In the genomic region with DNA sequence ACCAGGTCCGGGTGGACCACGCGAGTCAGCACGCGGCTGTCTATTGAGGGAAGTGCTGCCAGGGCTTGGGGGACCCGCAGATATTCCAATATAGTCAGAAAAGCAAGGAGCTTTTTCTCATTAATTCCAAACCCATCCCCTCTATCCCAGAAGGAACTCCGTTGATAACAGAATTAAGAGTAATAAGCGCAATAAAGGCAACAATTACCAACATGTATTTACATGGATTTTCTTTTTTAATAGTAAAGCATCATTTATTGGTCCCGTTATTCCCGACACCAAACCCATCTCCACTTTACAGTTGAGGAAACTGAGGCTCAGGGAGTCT, we compare ENCODE assay signal across 8 cellular contexts. TPM values are rescaled to one million over a fixed set of nuclear protein-coding genes. Genes with fewer than 3 reads are reported as not detected.
DNase-seq lines count a peak whose midpoint lies in the region; ATAC-seq, FAIRE-seq and TF ChIP-seq lines count a peak whose summit lies in the region.

No MANE protein-coding gene starts in this region.

- ATAC-seq in A549 (no peak), HG02938 (IDR thresholded peaks at IDR 0.05; ENCODE audit: unreplicated experiment) (no peak)

- H3K4me3 ChIP-seq in A549: peak overlapping the region; percentile 38
- peak overlapping the region; percentile 32 for H3K4me3 ChIP-seq in Jurkat, Clone E6-1 (ENCODE audit: low read length)
- peak overlapping the region; percentile 85 for H3K4me3 ChIP-seq in mucosa of stomach (ENCODE audit: low read length)

- H3K27me3 ChIP-seq in mucosa of stomach (ENCODE audit: control insufficient read depth, insufficient read depth, low read length): no peaks in the 10 kb centered on the region

- DNase-seq in A549 (ENCODE audit: low read depth in 1 of 2, low spot score in 1 of 2) (no peak), NCI-H2107 treated with DMSO at 0.1 percent for 48 hours (lab: John Stamatoyannopoulos, UW; ENCODE audit: unreplicated experiment) (no peak), GM13976 (ENCODE audit: low spot score) (no peak)
- no peak for DNase-seq in Jurkat, Clone E6-1 (ENCODE audit: low read depth, low spot score)
- no peak for DNase-seq in effector CD8-positive, alpha-beta T cell (lab: John Stamatoyannopoulos, UW)

- POLR2A ChIA-PET in A549 (lab: Yijun Ruan, JAX): interaction anchor here (2.4 kb wide), 1 partner anchor 76 kb away, joined by 17 read pairs; the partner anchor contains the start of gene FBXW2

- TF ChIP-seq CTCF in A549 (IDR thresholded peaks at IDR 0.05) (no peak), GM13976 (IDR thresholded peaks at IDR 0.05; ENCODE audit: borderline replicate concordance, control extremely low read depth, extremely low read depth, insufficient read depth, missing control alignments) (no peak)

- CTCF ChIA-PET in A549 (lab: Yijun Ruan, JAX): interaction anchor here (0.9 to 3.6 kb wide), 15 partner anchors 11 to 191 kb away, joined by 3 to 18 read pairs (median 4); no protein-coding TSS in a partner anchor

- H3K27ac ChIP-seq in A549 (peak overlapping the region; percentile 75 to 89), cingulate gyrus (ENCODE audit: low read depth, low read length) (peak overlapping the region; percentile 88)

- H3K9ac ChIP-seq in mucosa of stomach (ENCODE audit: low read length): peak overlapping the region; percentile 71

- H3K4me1 ChIP-seq in A549 (peaks cover 33% of the 10 kb centered on the region), mucosa of stomach (ENCODE audit: control insufficient read depth, insufficient read depth, low read length) (peaks cover 7% of the 10 kb centered on the region)

- no peak for TF ChIP-seq POLR2A in A549 (IDR thresholded peaks at IDR 0.05; ENCODE audit: low read length)

- in situ Hi-C loops in GM13976 (cut with MboI; ENCODE audit: low sequenced_read_pairs, unreplicated experiment): no loop called here

- 32% methylated on average over 10 of the region's 10 CpGs for WGBS in A549 (ENCODE audit: missing lambda C conversion rate)

- no peak for FAIRE-seq in A549 (lab: Jason Lieb, UNC)

- no peak for TF ChIP-seq EP300 in A549 (IDR thresholded peaks at IDR 0.05)

- peak overlapping the region; percentile 92 for H3K4me2 ChIP-seq in A549

- H3K9me3 ChIP-seq in A549 (no peaks in the 10 kb centered on the region), mucosa of stomach (ENCODE audit: control insufficient read depth, low read length) (no peaks in the 10 kb centered on the region)

- TF ChIP-seq RAD21 in A549 (conservative IDR thresholded peaks at IDR 0.05 in 1 of 2, IDR thresholded peaks at IDR 0.05 in 1 of 2): no peak

- peaks cover 7% of the 10 kb centered on the region for H3K36me3 ChIP-seq in mucosa of stomach (ENCODE audit: control insufficient read depth, insufficient read depth, low read length)

TF ChIP-seq in A549, 52 proteins besides CTCF, POLR2A, EP300 and RAD21:
- no peak for TF ChIP-seq CHD2 (IDR thresholded peaks at IDR 0.05; ENCODE audit: low read length, partially characterized antibody)
- no peak for TF ChIP-seq ZSCAN20 (CRISPR knock-in tag; IDR thresholded peaks at IDR 0.05)
- no peak for TF ChIP-seq NR3C1 (IDR thresholded peaks at IDR 0.05)
- TF ChIP-seq CHD4 (IDR thresholded peaks at IDR 0.05; ENCODE audit: borderline replicate concordance): no peak

RNA-seq across cellular contexts. Expression of gene PHF19, which starts 7.7 kb away (rescaled TPM):
- polyA plus RNA-seq in A549 (2011; rRNA removed) (50.7 and 64.9 TPM in 2 replicates), A549 (2017; fragmentation: RNase III; extraction: RNeasy Plus Mini Kit Qiagen cat#74134 plus additional on column Dnase treatment) (102 to 105 TPM (median 104 TPM) in 3 replicates)
- polyA plus RNA-seq in A549 (2012; cell fraction: cytosol; rRNA removed): 185 and 190 TPM in 2 replicates
- 139 and 140 TPM in 2 replicates for polyA plus RNA-seq in A549 (2012; cell fraction: nucleus; rRNA removed)
- 103 and 110 TPM in 2 replicates for polyA minus RNA-seq in A549 (2011; rRNA and poly(A)+ RNA removed)
- polyA plus RNA-seq in Jurkat, Clone E6-1 (2012; ENCODE audit: insufficient read depth, insufficient read length): 108 TPM

RNA-seq across cellular contexts. Expression of gene PSMD5, which starts 26.6 kb away (rescaled TPM):
- polyA plus RNA-seq in A549 (2011; rRNA removed): 52.3 and 63.7 TPM in 2 replicates
- polyA plus RNA-seq in A549 (2012; cell fraction: cytosol; rRNA removed): 19.4 and 22.8 TPM in 2 replicates
- 8.8 and 12.9 TPM in 2 replicates for polyA plus RNA-seq in A549 (2012; cell fraction: nucleus; rRNA removed)
- polyA plus RNA-seq in A549 (2017; fragmentation: RNase III; extraction: RNeasy Plus Mini Kit Qiagen cat#74134 plus additional on column Dnase treatment): 34.6 to 42.4 TPM (median 40.0 TPM) in 3 replicates
- 17.1 and 17.5 TPM in 2 replicates for polyA minus RNA-seq in A549 (2011; rRNA and poly(A)+ RNA removed)
- polyA plus RNA-seq in Jurkat, Clone E6-1 (2012; ENCODE audit: insufficient read depth, insufficient read length): 23.6 TPM

RNA-seq across cellular contexts. Expression of gene TRAF1, which starts 57.3 kb away (rescaled TPM):
- 3.4 and 4.1 TPM in 2 replicates for polyA plus RNA-seq in A549 (2011; rRNA removed)
- 2.1 and 2.6 TPM in 2 replicates for polyA plus RNA-seq in A549 (2012; cell fraction: cytosol; rRNA removed)
- polyA plus RNA-seq in A549 (2012; cell fraction: nucleus; rRNA removed): 8.0 and 8.1 TPM in 2 replicates
- polyA plus RNA-seq in A549 (2017; fragmentation: RNase III; extraction: RNeasy Plus Mini Kit Qiagen cat#74134 plus additional on column Dnase treatment): 2.0 to 4.6 TPM (median 2.1 TPM) in 3 replicates
- 3.8 and 5.4 TPM in 2 replicates for polyA minus RNA-seq in A549 (2011; rRNA and poly(A)+ RNA removed)
- polyA plus RNA-seq in Jurkat, Clone E6-1 (2012; ENCODE audit: insufficient read depth, insufficient read length): 3.0 TPM

Comparison
In these comparisons a context has a peak if more than half of its experiments do, and no peak if none do; other contexts are left out.
1. H3K4me3 ChIP-seq: peak in every context shown above with its lines; median percentile 85 in mucosa of stomach; 38 in A549; 32 in Jurkat, Clone E6-1.